Comparison of ENCODE assay signal across 12 cellular contexts in genomic region chr4:142402925-142403324, GRCh38.
A peak's percentile ranks its signal among the peaks of the same experiment; 100 is the strongest.
DNase-seq lines count a peak whose midpoint lies in the region; ATAC-seq and TF ChIP-seq lines count a peak whose summit lies in the region.
"Had no signal": no experiment of that assay in that cellular context is flagged by ENCODE, and none has a peak within 500 bp of the region (broad histone marks: within the 10 kb centered on the region; RNA-seq: fewer than 3 reads in every experiment).

No MANE protein-coding gene starts in this region.

- no peak overlapping the region for H3K14ac ChIP-seq in neuronal stem cell (ENCODE audit: low read length)

- H3K27me3 ChIP-seq in neuronal stem cell (ENCODE audit: control insufficient read depth in 3 of 3, insufficient read depth in 3 of 3, low read depth in 1 of 3, low read length in 3 of 3) (no peaks in the 10 kb centered on the region), MM.1S (replicated peaks; ENCODE audit: insufficient read depth, low read length) (0 out of 2 replicates have a peak, but pooled peaks cover 5% of the 10 kb centered on the region)
- H3K27me3 ChIP-seq: neutrophil had no signal

- no peaks in the 10 kb centered on the region for H4K20me1 ChIP-seq in MM.1S (ENCODE audit: insufficient read depth, low read length)

- H2BK120ac ChIP-seq in neuronal stem cell (ENCODE audit: low read depth, low read length), result no peak overlapping the region

- no peaks in the 10 kb centered on the region for H3K9me2 ChIP-seq in MM.1S (replicated peaks; ENCODE audit: insufficient read depth, low read length)

- TF ChIP-seq CTCF in coronary artery (IDR thresholded peaks at IDR 0.05) (no peak), MM.1S (IDR thresholded peaks at IDR 0.05; ENCODE audit: low read length) (no peak)

- H2AK5ac ChIP-seq in neuronal stem cell (ENCODE audit: low read depth, low read length), result no peak overlapping the region

- no peak overlapping the region for H3K4ac ChIP-seq in neuronal stem cell (ENCODE audit: low read length)

- H4K8ac ChIP-seq in neuronal stem cell (ENCODE audit: low read depth, low read length), result no peak overlapping the region

- H3K27ac ChIP-seq in coronary artery, result peak overlapping the region; percentile 6 to 9
- no peak overlapping the region for H3K27ac ChIP-seq in neuronal stem cell (replicated peaks; ENCODE audit: low read length)
- no peak overlapping the region for H3K27ac ChIP-seq in MM.1S (ENCODE audit: low read length)
- H3K27ac ChIP-seq: neutrophil, VCaP had no signal

- no CpG with 5 or more reads among the region's 2 CpGs for WGBS in neuronal stem cell (ENCODE audit: extremely low coverage in 2 of 2, insufficient read length in 2 of 2, insufficient replicate concordance in 1 of 2), 2 donors

- H3K4me3 ChIP-seq in coronary artery, result peak overlapping the region; percentile 7
- no peak overlapping the region for H3K4me3 ChIP-seq in neuronal stem cell (ENCODE audit: low read length in 2 of 2)
- H3K4me3 ChIP-seq in MM.1S (ENCODE audit: low read length), result no peak overlapping the region

- H2AFZ ChIP-seq in neuronal stem cell (ENCODE audit: low read length), result peak overlapping the region; percentile 25
- H2AFZ ChIP-seq in MM.1S (ENCODE audit: low read length), result no peak overlapping the region

- no peaks in the 10 kb centered on the region for H3K79me1 ChIP-seq in neuronal stem cell (ENCODE audit: low read depth, low read length)

- no peak for ATAC-seq in GM18498 (IDR thresholded peaks at IDR 0.05; ENCODE audit: unreplicated experiment)
- no peak for ATAC-seq in GM21723 (IDR thresholded peaks at IDR 0.05; ENCODE audit: unreplicated experiment)
- ATAC-seq in HG03095 (IDR thresholded peaks at IDR 0.05; ENCODE audit: unreplicated experiment), result no peak

- peak; percentile 94 for DNase-seq in COLO829 (ENCODE audit: low spot score)
- peak; percentile 72 for DNase-seq in RPMI7951 (ENCODE audit: low read depth)
- DNase-seq in coronary artery (ENCODE audit: low spot score), result no peak
- no peak for DNase-seq in neuronal stem cell (ENCODE audit: low spot score)
- DNase-seq in MM.1S, result no peak
- DNase-seq: effector CD4-positive, alpha-beta T cell; NCI-H2081 treated with DMSO at 0.1 percent for 48 hours had no signal

- no peaks in the 10 kb centered on the region for H3K9me3 ChIP-seq in neuronal stem cell (replicated peaks in 1 of 2; ENCODE audit: control insufficient read depth in 2 of 2, insufficient read depth in 1 of 2, low read depth in 1 of 2, low read length in 2 of 2)
- H3K9me3 ChIP-seq in MM.1S (replicated peaks; ENCODE audit: insufficient read depth, low read length), result no peaks in the 10 kb centered on the region
- H3K9me3 ChIP-seq: neutrophil had no signal

- H3K9ac ChIP-seq in neuronal stem cell (ENCODE audit: low read depth, low read length, poor library complexity), result no peak overlapping the region
- no peak overlapping the region for H3K9ac ChIP-seq in MM.1S (ENCODE audit: low read length)

- H3K36me3 ChIP-seq in neuronal stem cell (replicated peaks in 1 of 2; ENCODE audit: control insufficient read depth in 2 of 2, insufficient read depth in 2 of 2, low read length in 2 of 2) (no peaks in the 10 kb centered on the region), MM.1S (replicated peaks; ENCODE audit: insufficient read depth, low read length) (no peaks in the 10 kb centered on the region)
- H3K36me3 ChIP-seq: neutrophil had no signal

- peaks cover 14 to 24% of the 10 kb centered on the region in 2 donors for H3K4me1 ChIP-seq in neuronal stem cell (ENCODE audit: control insufficient read depth in 2 of 2, insufficient read depth in 1 of 2, low read depth in 1 of 2, low read length in 2 of 2)
- H3K4me1 ChIP-seq in MM.1S (ENCODE audit: low read length), result peaks cover 11% of the 10 kb centered on the region; the same call in 1 of the 2 replicates

- no peaks in the 10 kb centered on the region for H3F3A ChIP-seq in MM.1S (ENCODE audit: insufficient read depth, low read length)

- H3K18ac ChIP-seq in neuronal stem cell (ENCODE audit: low read length), result no peak overlapping the region

- H2BK5ac ChIP-seq in neuronal stem cell (ENCODE audit: low read length), result no peak overlapping the region

- H2BK15ac ChIP-seq in neuronal stem cell (ENCODE audit: low read length), result no peak overlapping the region

- H3K23ac ChIP-seq in neuronal stem cell (ENCODE audit: low read depth, low read length, poor library complexity), result no peak overlapping the region

- no peak overlapping the region for H4K91ac ChIP-seq in neuronal stem cell (ENCODE audit: low read depth, low read length, poor library complexity)

- no peak overlapping the region for H3K4me2 ChIP-seq in neuronal stem cell (ENCODE audit: insufficient read depth, low read length, poor library complexity, severe bottlenecking)
- no peak overlapping the region for H3K4me2 ChIP-seq in MM.1S (ENCODE audit: low read depth, low read length)

- no peaks in the 10 kb centered on the region for H3K79me2 ChIP-seq in MM.1S (ENCODE audit: low read length)

- H2BK12ac ChIP-seq in neuronal stem cell (ENCODE audit: low read length), result no peak overlapping the region

Comparison
In these comparisons a context has a peak if more than half of its experiments do, and no peak if none do; other contexts are left out.
1. DNase-seq: peak in COLO829 (single experiment) and RPMI7951 (single experiment); none in coronary artery (single experiment), neuronal stem cell (single experiment) and MM.1S (single experiment).
2. H3K27ac ChIP-seq: peak in coronary artery (2 of 2); none in neuronal stem cell (single experiment) and MM.1S (single experiment).